In genomic region chr3:32951410-32951811, GRCh38 we compare ENCODE assay signal across 10 cellular contexts. TPM values are rescaled to one million over a fixed set of nuclear protein-coding genes. Genes with fewer than 3 reads are reported as not detected.
DNase-seq lines count a peak whose midpoint lies in the region; ATAC-seq and TF ChIP-seq lines count a peak whose summit lies in the region.
"Had no signal": no experiment of that assay in that cellular context is flagged by ENCODE, and none has a peak within 500 bp of the region (broad histone marks: within the 10 kb centered on the region; RNA-seq: fewer than 3 reads in every experiment).

CCR4 (plus strand) TSS chr3:32951644; CDS start chr3:32953423, 1,779 bp downstream.

- no peaks in the 10 kb centered on the region for H3K27me3 Mint-ChIP-seq in activated T-cell treated with anti-CD3 and anti-CD28 coated beads, Interleukin-2, amount 50 U/mL, for 24 hours

- peaks cover 41% of the 10 kb centered on the region for H3K36me3 Mint-ChIP-seq in activated T-cell treated with anti-CD3 and anti-CD28 coated beads, Interleukin-2, amount 50 U/mL, for 24 hours (ENCODE audit: low read depth)

- H3K36me3 ChIP-seq in thymus (ENCODE audit: control insufficient read depth, insufficient read depth) (no peaks in the 10 kb centered on the region), thyroid gland (no peaks in the 10 kb centered on the region)

- H3K4me1 ChIP-seq in mononuclear cell (ENCODE audit: insufficient read depth, low read length) (peaks cover 13% of the 10 kb centered on the region), thymus (ENCODE audit: control insufficient read depth, insufficient read depth, low read length) (peaks cover 6% of the 10 kb centered on the region), thyroid gland (no peaks in the 10 kb centered on the region)

- H3K4me3 Mint-ChIP-seq in activated T-cell treated with anti-CD3 and anti-CD28 coated beads, Interleukin-2, amount 50 U/mL, for 24 hours, result peak within 1 kb of the TSS; percentile 86

- H3K27me3 ChIP-seq in mononuclear cell (ENCODE audit: insufficient read depth, low read length) (no peaks in the 10 kb centered on the region), thymus (ENCODE audit: control insufficient read depth, insufficient read depth) (no peaks in the 10 kb centered on the region), thyroid gland (no peaks in the 10 kb centered on the region)

- ATAC-seq in left colon, result no peak
- no peak for ATAC-seq in HG02840 (IDR thresholded peaks at IDR 0.05; ENCODE audit: low FRiP score, unreplicated experiment)

- no peaks in the 10 kb centered on the region for H3K9me3 ChIP-seq in mononuclear cell (ENCODE audit: low read depth, low read length)
- no peaks in the 10 kb centered on the region for H3K9me3 ChIP-seq in thymus (ENCODE audit: control insufficient read depth)
- no peaks in the 10 kb centered on the region for H3K9me3 ChIP-seq in thyroid gland

- TF ChIP-seq POLR2A in thyroid gland (IDR thresholded peaks at IDR 0.05), result no peak

- WGBS in thymus, result 18% methylated on average over 9 of the region's 9 CpGs
- WGBS in thyroid gland, 2 donors, result 70 to 72% methylated on average over 9 of the region's 9 CpGs

- intact Hi-C loops in left colon (cut with DNase I, micrococcal nuclease) (no loop called here), thyroid gland (cut with DNase I) (loop anchor here (10.0 kb wide), 1 partner anchor 103 kb away; no protein-coding TSS in a partner anchor)

- H3K27ac ChIP-seq in thymus (ENCODE audit: low read depth), result peak within 1 kb of the TSS; percentile 81
- H3K27ac ChIP-seq in thyroid gland, result no peak within 1 kb of the TSS

- H3K4me3 ChIP-seq in mononuclear cell (ENCODE audit: low read length) (peak within 1 kb of the TSS; percentile 31), thymus (ENCODE audit: low read length) (peak within 1 kb of the TSS; percentile 28), thyroid gland (replicated peaks in 1 of 3) (no peak within 1 kb of the TSS)

- H3K27ac Mint-ChIP-seq in activated T-cell treated with anti-CD3 and anti-CD28 coated beads, Interleukin-2, amount 50 U/mL, for 24 hours, result peak within 1 kb of the TSS; percentile 92

- TF ChIP-seq CTCF in thyroid gland (IDR thresholded peaks at IDR 0.05), result no peak

- peak; percentile 18 to 92 (median 64) for DNase-seq in T-helper 2 cell
- peak; percentile 76 for DNase-seq in activated T-cell treated with anti-CD3 and anti-CD28 coated beads, Interleukin-2, amount 50 U/mL, for 24 hours
- DNase-seq in left colon, result no peak
- no peak for DNase-seq in thyroid gland
- DNase-seq: mesenchymal stem cell; NK-92 treated with Interleukin-12 subunit alpha and Interleukin-12 subunit beta, amount 100 ng/mL, for 24 hours had no signal

- H3K9me3 Mint-ChIP-seq in activated T-cell treated with anti-CD3 and anti-CD28 coated beads, Interleukin-2, amount 50 U/mL, for 24 hours, result no peaks in the 10 kb centered on the region

- H3K4me1 Mint-ChIP-seq in activated T-cell treated with anti-CD3 and anti-CD28 coated beads, Interleukin-2, amount 50 U/mL, for 24 hours (ENCODE audit: low read depth), result peaks cover 69% of the 10 kb centered on the region

RNA-seq across cellular contexts. Expression of gene CCR4, which starts in this region (rescaled TPM):
- 52.9 TPM for total RNA-seq in mononuclear cell
- 27.9 TPM for polyA plus RNA-seq in thymus
- under 1 TPM; 0.15 to 0.28 TPM for total RNA-seq in left colon
- total RNA-seq in thyroid gland, result under 1 TPM in 2 of 4 donors, not detected in 2; 0.13 to 0.88 TPM
- total RNA-seq: HT1080 had no signal

Comparison
In these comparisons a context has a peak if more than half of its experiments do, and no peak if none do; other contexts are left out.
1. RNA of gene CCR4 (total RNA-seq): 52.9 TPM in mononuclear cell (single experiment); 0.15 to 0.28 TPM in left colon and 0.13 to 0.88 TPM in thyroid gland; every median in the first group is over 10 times any median in the second.
2. DNase-seq: peak in T-helper 2 cell (5 of 5) and activated T-cell treated with anti-CD3 and anti-CD28 coated beads, Interleukin-2, amount 50 U/mL, for 24 hours (single experiment); none in left colon (0 of 2) and thyroid gland (0 of 2).
3. H3K4me3 ChIP-seq: peak in mononuclear cell (single experiment) and thymus (single experiment); none in thyroid gland (0 of 3).